Comparison of ENCODE assay signal across 8 cellular contexts in genomic region chr17:7352559-7352889, GRCh38. TPM values are rescaled to one million over a fixed set of nuclear protein-coding genes. Genes with fewer than 3 reads are reported as not detected.
DNase-seq lines count a peak whose midpoint lies in the region; ATAC-seq, FAIRE-seq and TF ChIP-seq lines count a peak whose summit lies in the region.

No MANE protein-coding gene starts in this region.

- peaks cover 33% of the 10 kb centered on the region for H3K4me1 Mint-ChIP-seq in activated CD4-positive, alpha-beta T cell treated with anti-CD3 and anti-CD28 coated beads, Interleukin-2, amount 10 ng/mL, durations not matched to agents 24 days and 14 days
- H3K4me1 Mint-ChIP-seq in astrocyte (ENCODE audit: low read depth, unreplicated experiment): peaks cover 22% of the 10 kb centered on the region

- DNase-seq in activated CD4-positive, alpha-beta T cell treated with anti-CD3 and anti-CD28 coated beads, Interleukin-2, amount 10 ng/mL, durations not matched to agents 24 days and 14 days: no peak
- DNase-seq in activated CD4-positive, alpha-beta T cell treated with anti-CD3 and anti-CD28 coated beads, Interleukin-2, amount 50 U/mL, for 4 hours: no peak
- DNase-seq in astrocyte (ENCODE audit: low read depth) (no peak), left lung (no peak), suprapubic skin (ENCODE audit: low spot score in 2 of 2) (no peak), SK-N-DZ (ENCODE audit: low spot score) (no peak), NCI-H748 treated with DMSO at 0.1 percent for 48 hours (lab: John Stamatoyannopoulos, UW) (no peak)

- H3K4me1 ChIP-seq in astrocyte (ENCODE audit: insufficient read depth, low read length): peaks cover 32% of the 10 kb centered on the region
- H3K4me1 ChIP-seq in left lung: peaks cover 19 to 58% of the 10 kb centered on the region in 2 donors
- peaks cover 75% of the 10 kb centered on the region for H3K4me1 ChIP-seq in suprapubic skin

- peaks cover 30% of the 10 kb centered on the region for H4K20me1 ChIP-seq in astrocyte (ENCODE audit: insufficient read depth, low read length)

- H3K36me3 Mint-ChIP-seq in activated CD4-positive, alpha-beta T cell treated with anti-CD3 and anti-CD28 coated beads, Interleukin-2, amount 10 ng/mL, durations not matched to agents 24 days and 14 days (ENCODE audit: low read depth): peaks cover 30% of the 10 kb centered on the region
- H3K36me3 Mint-ChIP-seq in astrocyte (ENCODE audit: low read depth, unreplicated experiment): no peaks in the 10 kb centered on the region

- H2AFZ ChIP-seq in astrocyte (ENCODE audit: low read depth, low read length): peak overlapping the region; percentile 80

- H3K9me3 Mint-ChIP-seq in activated CD4-positive, alpha-beta T cell treated with anti-CD3 and anti-CD28 coated beads, Interleukin-2, amount 10 ng/mL, durations not matched to agents 24 days and 14 days: no peaks in the 10 kb centered on the region
- no peaks in the 10 kb centered on the region for H3K9me3 Mint-ChIP-seq in astrocyte (ENCODE audit: unreplicated experiment)

- H3K27ac ChIP-seq in astrocyte (ENCODE audit: low read depth, low read length) (peak overlapping the region; percentile 98), left lung (peak overlapping the region; percentile 92 to 97), suprapubic skin (peak overlapping the region; percentile 97)

- TF ChIP-seq POLR2A in suprapubic skin (IDR thresholded peaks at IDR 0.05): no peak

- ATAC-seq in left lung (no peak), GM18520 (IDR thresholded peaks at IDR 0.05; ENCODE audit: unreplicated experiment) (no peak)

- WGBS in suprapubic skin: 31% methylated on average over 8 of the region's 8 CpGs

- no peak for TF ChIP-seq EP300 in suprapubic skin (IDR thresholded peaks at IDR 0.05)

- H3K4me3 Mint-ChIP-seq in activated CD4-positive, alpha-beta T cell treated with anti-CD3 and anti-CD28 coated beads, Interleukin-2, amount 10 ng/mL, durations not matched to agents 24 days and 14 days: peak overlapping the region; percentile 88
- H3K4me3 Mint-ChIP-seq in astrocyte (ENCODE audit: unreplicated experiment): peak overlapping the region; percentile 94

- H3K27ac Mint-ChIP-seq in activated CD4-positive, alpha-beta T cell treated with anti-CD3 and anti-CD28 coated beads, Interleukin-2, amount 10 ng/mL, durations not matched to agents 24 days and 14 days: peak overlapping the region; percentile 92
- peak overlapping the region; percentile 99 for H3K27ac Mint-ChIP-seq in astrocyte (ENCODE audit: unreplicated experiment)

- H3K4me3 ChIP-seq in astrocyte (ENCODE audit: insufficient read depth, low read depth, low read length) (peak overlapping the region; percentile 87), left lung (peak overlapping the region; percentile 50 to 90), suprapubic skin (peak overlapping the region; percentile 79)

- H3K9me3 ChIP-seq in astrocyte (ENCODE audit: insufficient read depth, low read depth, low read length) (no peaks in the 10 kb centered on the region), left lung (no peaks in the 10 kb centered on the region), suprapubic skin (no peaks in the 10 kb centered on the region)

- no peaks in the 10 kb centered on the region for H3K27me3 Mint-ChIP-seq in activated CD4-positive, alpha-beta T cell treated with anti-CD3 and anti-CD28 coated beads, Interleukin-2, amount 10 ng/mL, durations not matched to agents 24 days and 14 days
- no peaks in the 10 kb centered on the region for H3K27me3 Mint-ChIP-seq in astrocyte (ENCODE audit: low read depth, unreplicated experiment)

- no peaks in the 10 kb centered on the region for H3K36me3 ChIP-seq in astrocyte (ENCODE audit: insufficient read depth, low read length)
- peaks cover 0 to 14% of the 10 kb centered on the region in 2 donors for H3K36me3 ChIP-seq in left lung
- no peaks in the 10 kb centered on the region for H3K36me3 ChIP-seq in suprapubic skin

- H3K27me3 ChIP-seq in astrocyte (ENCODE audit: insufficient read depth, low read length) (peaks cover 3% of the 10 kb centered on the region), left lung (no peaks in the 10 kb centered on the region), suprapubic skin (no peaks in the 10 kb centered on the region)

- no peak for FAIRE-seq in astrocyte (lab: Jason Lieb, UNC)

- intact Hi-C loops in activated CD4-positive, alpha-beta T cell treated with anti-CD3 and anti-CD28 coated beads, Interleukin-2, amount 10 ng/mL, durations not matched to agents 24 days and 14 days (cut with micrococcal nuclease): loop anchor here (2.0 to 5.0 kb wide), 3 partner anchors 52 to 130 kb away; partner anchors contain the start of genes POLR2A, SLC2A4, SLC35G6 and TMEM256
- intact Hi-C loops in left lung (cut with DNase I): loop anchor here in 1 of 2 donors (10.0 kb wide), 1 partner anchor 82 kb away; the partner anchor contains the start of genes FGF11 and TMEM102

- no peak for TF ChIP-seq CTCF in astrocyte (IDR thresholded peaks at IDR 0.05; ENCODE audit: insufficient read depth, low read depth, low read length)
- no peak for TF ChIP-seq CTCF in left lung (IDR thresholded peaks at IDR 0.05)
- peak in 1 of 2 donors; percentile 1 for TF ChIP-seq CTCF in suprapubic skin (IDR thresholded peaks at IDR 0.05)

- H3K4me2 ChIP-seq in astrocyte (ENCODE audit: low read length): peak overlapping the region; percentile 97

- peaks cover 34% of the 10 kb centered on the region for H3K79me2 ChIP-seq in astrocyte (ENCODE audit: insufficient read depth, low read length)

- peak overlapping the region; percentile 99 for H3K9ac ChIP-seq in astrocyte (ENCODE audit: low read length)

RNA-seq across cellular contexts. Expression of gene KCTD11, which starts 0.6 kb away (rescaled TPM):
- total RNA-seq in activated CD4-positive, alpha-beta T cell treated with anti-CD3 and anti-CD28 coated beads, Interleukin-2, amount 10 ng/mL, durations not matched to agents 24 days and 14 days: 7.0 and 7.6 TPM in 2 replicates
- 31.6 and 41.4 TPM in 2 replicates for total RNA-seq in astrocyte
- 10 to 100 TPM; 10.3 to 10.7 TPM for total RNA-seq in left lung
- 10 to 100 TPM in 3 of 4 donors, 1 to 10 TPM in 1; 9.1 to 50.1 (median 32.4) TPM for total RNA-seq in suprapubic skin
- polyA plus RNA-seq in SK-N-DZ (2014; cell fraction: cytosol; rRNA removed): 1.0 and 1.1 TPM in 2 replicates
- 0.36 and 0.41 TPM in 2 replicates for polyA plus RNA-seq in SK-N-DZ (2014; cell fraction: nucleus; rRNA removed)

RNA-seq across cellular contexts. Expression of gene TMEM95, which starts 2.4 kb away (rescaled TPM):
- total RNA-seq in activated CD4-positive, alpha-beta T cell treated with anti-CD3 and anti-CD28 coated beads, Interleukin-2, amount 10 ng/mL, durations not matched to agents 24 days and 14 days: not detected in 2 replicates
- total RNA-seq in astrocyte (0.30 TPM in 1 of 2 replicates, not detected in the other), left lung (not detected), suprapubic skin (under 1 TPM in 1 of 4 donors, not detected in 3; 0.44 TPM)
- not detected in 2 replicates for polyA plus RNA-seq in SK-N-DZ (2014; cell fraction: cytosol; rRNA removed)
- not detected in 2 replicates for polyA plus RNA-seq in SK-N-DZ (2014; cell fraction: nucleus; rRNA removed)

RNA-seq across cellular contexts. Expression of gene ACAP1, which starts 16.2 kb away (rescaled TPM):
- total RNA-seq in activated CD4-positive, alpha-beta T cell treated with anti-CD3 and anti-CD28 coated beads, Interleukin-2, amount 10 ng/mL, durations not matched to agents 24 days and 14 days: 262 and 275 TPM in 2 replicates
- 14.4 and 16.0 TPM in 2 replicates for total RNA-seq in astrocyte
- total RNA-seq in left lung: 10 to 100 TPM in 1 of 2 donors, 1 to 10 TPM in 1; 9.9 to 51.4 TPM
- total RNA-seq in suprapubic skin: 10 to 100 TPM in 1 of 4 donors, 1 to 10 TPM in 2, under 1 TPM in 1; 0.70 to 12.4 (median 4.5) TPM
- polyA plus RNA-seq in SK-N-DZ (2014; cell fraction: cytosol; rRNA removed): 1.1 and 4.8 TPM in 2 replicates
- polyA plus RNA-seq in SK-N-DZ (2014; cell fraction: nucleus; rRNA removed): 0.21 and 2.6 TPM in 2 replicates

RNA-seq across cellular contexts. Expression of gene NEURL4, which starts 23.4 kb away (rescaled TPM):
- 59.3 and 59.6 TPM in 2 replicates for total RNA-seq in activated CD4-positive, alpha-beta T cell treated with anti-CD3 and anti-CD28 coated beads, Interleukin-2, amount 10 ng/mL, durations not matched to agents 24 days and 14 days
- total RNA-seq in astrocyte: 32.5 and 32.6 TPM in 2 replicates
- total RNA-seq in left lung: 10 to 100 TPM; 27.8 to 35.2 TPM
- total RNA-seq in suprapubic skin: 10 to 100 TPM; 11.7 to 51.3 (median 20.6) TPM
- 22.0 and 26.4 TPM in 2 replicates for polyA plus RNA-seq in SK-N-DZ (2014; cell fraction: cytosol; rRNA removed)
- polyA plus RNA-seq in SK-N-DZ (2014; cell fraction: nucleus; rRNA removed): 175 and 247 TPM in 2 replicates

RNA-seq across cellular contexts. Expression of gene TNK1, which starts 28.4 kb away (rescaled TPM):
- 5.3 and 5.5 TPM in 2 replicates for total RNA-seq in activated CD4-positive, alpha-beta T cell treated with anti-CD3 and anti-CD28 coated beads, Interleukin-2, amount 10 ng/mL, durations not matched to agents 24 days and 14 days
- total RNA-seq in astrocyte (0.36 and 1.6 TPM in 2 replicates), left lung (1 to 10 TPM; 6.1 to 6.4 TPM), suprapubic skin (10 to 100 TPM; 15.3 to 42.9 (median 20.7) TPM)
- polyA plus RNA-seq in SK-N-DZ (2014; cell fraction: cytosol; rRNA removed): 7.8 and 8.1 TPM in 2 replicates
- polyA plus RNA-seq in SK-N-DZ (2014; cell fraction: nucleus; rRNA removed): 18.0 and 76.6 TPM in 2 replicates
